7 cellular contexts compared by ENCODE assay signal in the genomic region with DNA sequence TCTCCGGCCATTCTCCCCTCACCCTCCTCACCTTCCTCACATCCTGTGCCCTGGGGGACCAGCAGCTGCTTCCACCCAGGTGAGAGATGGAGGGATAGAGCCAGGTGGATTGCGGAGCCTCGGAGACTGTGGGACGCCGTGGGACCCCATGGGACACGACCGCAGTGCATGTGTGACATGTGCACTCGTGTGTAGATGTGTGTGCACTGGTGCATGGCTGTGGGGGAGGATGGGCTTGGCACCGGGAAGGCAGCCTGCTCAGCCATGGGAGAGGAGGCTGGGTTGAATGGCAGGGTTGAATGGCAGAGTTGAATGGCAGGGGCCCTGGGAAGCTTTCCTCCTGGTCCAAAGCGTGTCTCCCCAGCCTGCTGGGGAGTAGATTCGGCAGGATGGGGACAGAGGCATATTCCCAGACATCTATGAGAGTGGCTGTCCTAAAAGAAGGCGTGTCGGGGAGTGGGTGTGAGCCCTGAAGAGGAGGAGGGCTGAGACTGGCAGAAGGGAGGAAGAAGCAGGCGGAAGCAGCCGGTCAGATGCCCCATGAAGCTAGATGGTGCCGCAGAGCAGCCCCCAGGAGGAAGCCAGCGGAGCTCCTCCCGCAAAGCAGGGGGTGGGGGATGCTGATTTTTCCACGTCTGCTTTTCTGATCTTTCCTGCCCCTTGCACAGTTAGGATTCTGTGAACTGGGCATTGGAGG. TPM values are rescaled to one million over a fixed set of nuclear protein-coding genes. Genes with fewer than 3 reads are reported as not detected.
DNase-seq lines count a peak whose midpoint lies in the region; ATAC-seq, FAIRE-seq and TF ChIP-seq lines count a peak whose summit lies in the region.

No MANE protein-coding gene starts in this region.

- H3K4me1 ChIP-seq in pancreas = peaks cover 0 to 6% (median 0%) of the 10 kb centered on the region in 3 donors
- no peaks in the 10 kb centered on the region for H3K4me1 ChIP-seq in uterus

- H3K4me3 ChIP-seq in pancreas (peak overlapping the region in 2 of 4 donors; percentile 11 to 37), uterus (peak overlapping the region; percentile 20 to 36)

- H3K36me3 ChIP-seq in pancreas = no peaks in the 10 kb centered on the region
- H3K36me3 ChIP-seq in uterus = no peaks in the 10 kb centered on the region

- 58 to 62% methylated on average over 19 of the region's 19 CpGs for WGBS in pancreas, 2 donors

- peak; percentile 59 for DNase-seq in UCSD-AML1 (lab: John Stamatoyannopoulos, UW; ENCODE audit: unreplicated experiment)
- peak in 1 of 6 donors; percentile 43 for DNase-seq in pancreas
- peak in 1 of 2 donors; percentile 39 for DNase-seq in uterus
- no peak for DNase-seq in NCI-H82 treated with DMSO at 0.1 percent for 48 hours (lab: John Stamatoyannopoulos, UW; ENCODE audit: unreplicated experiment)

- H3K27me3 Mint-ChIP-seq in dendritic cell treated with granulocyte-macrophage colony-stimulating factor and Interleukin-4, amounts not matched to agents 40 ng/mL and 50 ng/mL, for 4 days = peaks cover 6% of the 10 kb centered on the region

- peaks cover 66% of the 10 kb centered on the region for H3K4me1 Mint-ChIP-seq in dendritic cell treated with granulocyte-macrophage colony-stimulating factor and Interleukin-4, amounts not matched to agents 40 ng/mL and 50 ng/mL, for 4 days (ENCODE audit: low read depth)

- TF ChIP-seq POLR2A in uterus (IDR thresholded peaks at IDR 0.05) = no peak

- no peaks in the 10 kb centered on the region for H3K27me3 ChIP-seq in pancreas
- no peaks in the 10 kb centered on the region for H3K27me3 ChIP-seq in uterus

- H3K27ac ChIP-seq in pancreas = no peak overlapping the region
- peak overlapping the region; percentile 65 to 72 for H3K27ac ChIP-seq in uterus

- peaks cover 4% of the 10 kb centered on the region for H3K9me3 Mint-ChIP-seq in dendritic cell treated with granulocyte-macrophage colony-stimulating factor and Interleukin-4, amounts not matched to agents 40 ng/mL and 50 ng/mL, for 4 days

- ATAC-seq in GM21786 (IDR thresholded peaks at IDR 0.05; ENCODE audit: unreplicated experiment) (peak; percentile 42), pancreas (peak in 3 of 4 donors; percentile 29 to 67 (median 67)), GM19023 (IDR thresholded peaks at IDR 0.05; ENCODE audit: unreplicated experiment) (no peak)

- H3K27ac Mint-ChIP-seq in dendritic cell treated with granulocyte-macrophage colony-stimulating factor and Interleukin-4, amounts not matched to agents 40 ng/mL and 50 ng/mL, for 4 days = peak overlapping the region; percentile 95

- intact Hi-C loops in dendritic cell treated with granulocyte-macrophage colony-stimulating factor and Interleukin-4, amounts not matched to agents 40 ng/mL and 50 ng/mL, for 4 days (cut with micrococcal nuclease) = loop anchor here (2.0 to 10.0 kb wide), 3 partner anchors 32 to 236 kb away; a partner anchor contains a TSS
- intact Hi-C loops in pancreas (cut with DNase I) = loop anchor here in 1 of 3 donors (10.0 kb wide), 1 partner anchor 294 kb away; no protein-coding TSS in a partner anchor
- intact Hi-C loops in uterus (cut with DNase I; ENCODE audit: low total_unique reads) = no loop called here

- FAIRE-seq in pancreas (lab: Jason Lieb, UNC) = no peak

- H3K9me3 ChIP-seq in pancreas (no peaks in the 10 kb centered on the region), uterus (no peaks in the 10 kb centered on the region)

- peaks cover 35% of the 10 kb centered on the region for H3K36me3 Mint-ChIP-seq in dendritic cell treated with granulocyte-macrophage colony-stimulating factor and Interleukin-4, amounts not matched to agents 40 ng/mL and 50 ng/mL, for 4 days (ENCODE audit: low read depth)

- TF ChIP-seq CTCF in pancreas (IDR thresholded peaks at IDR 0.05) (no peak), uterus (IDR thresholded peaks at IDR 0.05) (no peak)

- peak overlapping the region; percentile 77 for H3K4me3 Mint-ChIP-seq in dendritic cell treated with granulocyte-macrophage colony-stimulating factor and Interleukin-4, amounts not matched to agents 40 ng/mL and 50 ng/mL, for 4 days

RNA-seq across cellular contexts. Expression of a gene that starts 0.8 kb away (rescaled TPM):
- total RNA-seq in pancreas (1 to 10 TPM in 5 of 6 donors, under 1 TPM in 1; 0.75 to 5.9 (median 1.8) TPM), uterus (10 to 100 TPM; 16.7 to 47.7 (median 25.6) TPM)
- polyA plus RNA-seq in pancreas = 1 to 10 TPM; 2.2 to 3.1 TPM

Comparison
In these comparisons a context has a peak if more than half of its experiments do, and no peak if none do; other contexts are left out.
1. H3K27ac ChIP-seq: peak in uterus (2 of 2); none in pancreas (0 of 4).